In genomic region chr20:49699200-49699992, GRCh38 we compare ENCODE assay signal across 8 cellular contexts. TPM values are rescaled to one million over a fixed set of nuclear protein-coding genes. Genes with fewer than 3 reads are reported as not detected.
A peak's percentile ranks its signal among the peaks of the same experiment; 100 is the strongest.
DNase-seq lines count a peak whose midpoint lies in the region; ATAC-seq, FAIRE-seq and TF ChIP-seq lines count a peak whose summit lies in the region.

No MANE protein-coding gene starts in this region.

- H3K4me3 Mint-ChIP-seq in Caco-2 (ENCODE audit: unreplicated experiment), result no peak overlapping the region
- H3K4me3 Mint-ChIP-seq in stimulated activated effector memory CD8-positive, alpha-beta T cell treated with anti-CD3 and anti-CD28 coated beads, Interleukin-12 subunit alpha, Interleukin-12 subunit beta, amount 100 ng/mL, for 72 hours, result peak overlapping the region; percentile 68

- POLR2A ChIA-PET in Caco-2 (lab: Charles Lee) (interaction anchor here (0.8 kb wide), 1 partner anchor 24 kb away, joined by 3 read pairs; no protein-coding TSS in a partner anchor), K562 (lab: Yijun Ruan, JAX) (interaction anchor here (1.0 kb wide), 1 partner anchor 69 kb away, joined by 3 read pairs; no protein-coding TSS in a partner anchor)

- peaks cover 99% of the 10 kb centered on the region for H3K79me2 ChIP-seq in K562 (ENCODE audit: control insufficient read depth, insufficient read depth, low read length)

- in situ Hi-C loops in K562 (cut with MboI), result no loop called here

- H3K4me1 Mint-ChIP-seq in Caco-2 (ENCODE audit: low read depth, unreplicated experiment), result peaks cover 43% of the 10 kb centered on the region
- peaks cover 65% of the 10 kb centered on the region for H3K4me1 Mint-ChIP-seq in stimulated activated effector memory CD8-positive, alpha-beta T cell treated with anti-CD3 and anti-CD28 coated beads, Interleukin-12 subunit alpha, Interleukin-12 subunit beta, amount 100 ng/mL, for 72 hours

- TF ChIP-seq POLR2A in K562 (conservative IDR thresholded peaks at IDR 0.05), result no peak

- peak; percentile 56 for ATAC-seq in K562
- peak; percentile 91 for ATAC-seq in stimulated activated effector memory CD8-positive, alpha-beta T cell treated with anti-CD3 and anti-CD28 coated beads, Interleukin-12 subunit alpha, Interleukin-12 subunit beta, amount 100 ng/mL, for 72 hours

- H3K36me3 Mint-ChIP-seq in Caco-2 (ENCODE audit: insufficient read depth, unreplicated experiment), result peaks cover 33% of the 10 kb centered on the region
- peaks cover 47% of the 10 kb centered on the region for H3K36me3 Mint-ChIP-seq in stimulated activated effector memory CD8-positive, alpha-beta T cell treated with anti-CD3 and anti-CD28 coated beads, Interleukin-12 subunit alpha, Interleukin-12 subunit beta, amount 100 ng/mL, for 72 hours

- TF ChIP-seq CTCF in Caco-2 (IDR thresholded peaks at IDR 0.05; ENCODE audit: insufficient read depth in 1 of 2, low read depth in 1 of 2, low read length in 1 of 2, severe bottlenecking in 1 of 2, unreplicated experiment in 1 of 2) (no peak), GM20000 (IDR thresholded peaks at IDR 0.05; ENCODE audit: extremely low read depth, missing control alignments) (no peak), K562 (IDR thresholded peaks at IDR 0.05 in 2 of 3, conservative IDR thresholded peaks at IDR 0.05 in 1 of 3; ENCODE audit: insufficient read depth in 2 of 3, low read depth in 1 of 3, low read length in 3 of 3) (no peak)

- peaks cover 29% of the 10 kb centered on the region for H3K4me1 ChIP-seq in Caco-2
- peaks cover 11 to 30% of the 10 kb centered on the region in 2 experiments for H3K4me1 ChIP-seq in K562 (replicated peaks in 1 of 2; ENCODE audit: control insufficient read depth in 2 of 2, insufficient read depth in 2 of 2, low read length in 2 of 2)

- H2AFZ ChIP-seq in K562 (ENCODE audit: low read depth, low read length), result no peak overlapping the region

- intact Hi-C loops in Caco-2 (cut with micrococcal nuclease; ENCODE audit: unreplicated experiment), result no loop called here
- intact Hi-C loops in K562 (cut with micrococcal nuclease), result no loop called here

- H3K9ac ChIP-seq in K562 (ENCODE audit: insufficient read depth in 1 of 2, low read depth in 2 of 2, low read length in 2 of 2), result no peak overlapping the region

- WGBS in K562 (ENCODE audit: insufficient coverage, low coverage, missing lambda C conversion rate), result 23% methylated on average over 5 of the region's 6 CpGs

- BruUV-seq in Caco-2 (replicated peaks; lab: Mats Ljungman, UMichigan) (TSS peak; percentile 4), K562 (replicated peaks; lab: Mats Ljungman, UMichigan) (no TSS peak)

- DNase-seq in Caco-2, result no peak
- peak; percentile 52 for DNase-seq in GM20000 (ENCODE audit: low spot score)
- peak; percentile 45 for DNase-seq in HS-27A (ENCODE audit: low read depth)
- peak in 2 of 4 experiments; percentile 39 to 49 for DNase-seq in K562 (ENCODE audit: extremely low read depth in 1 of 4, low spot score in 3 of 4)
- DNase-seq in stimulated activated effector memory CD8-positive, alpha-beta T cell treated with anti-CD3 and anti-CD28 coated beads, Interleukin-12 subunit alpha, Interleukin-12 subunit beta, amount 100 ng/mL, for 72 hours (ENCODE audit: low spot score in 2 of 2), result no peak
- no peak for DNase-seq in NCI-H524 (lab: John Stamatoyannopoulos, UW)
- DNase-seq in GM19240 (ENCODE audit: insufficient read length, low spot score), result no peak
- DNase-seq in HuH-7.5 (ENCODE audit: low spot score), result no peak

- H4K20me1 ChIP-seq in K562 (replicated peaks; ENCODE audit: control insufficient read depth, insufficient read depth, low read length), result peaks cover 4% of the 10 kb centered on the region; the same call in 1 of the 2 replicates

- H3K9me3 Mint-ChIP-seq in Caco-2 (ENCODE audit: unreplicated experiment), result no peaks in the 10 kb centered on the region
- no peaks in the 10 kb centered on the region for H3K9me3 Mint-ChIP-seq in stimulated activated effector memory CD8-positive, alpha-beta T cell treated with anti-CD3 and anti-CD28 coated beads, Interleukin-12 subunit alpha, Interleukin-12 subunit beta, amount 100 ng/mL, for 72 hours

- peak overlapping the region; percentile 6 for H3K27ac Mint-ChIP-seq in Caco-2 (ENCODE audit: unreplicated experiment)
- H3K27ac Mint-ChIP-seq in stimulated activated effector memory CD8-positive, alpha-beta T cell treated with anti-CD3 and anti-CD28 coated beads, Interleukin-12 subunit alpha, Interleukin-12 subunit beta, amount 100 ng/mL, for 72 hours, result peak overlapping the region; percentile 86

- TF ChIP-seq RAD21 in K562 (CRISPR knock-in tag; conservative IDR thresholded peaks at IDR 0.05 in 1 of 2, IDR thresholded peaks at IDR 0.05 in 1 of 2), result no peak

- TF ChIP-seq EP300 in K562 (IDR thresholded peaks at IDR 0.05; ENCODE audit: low read length), result no peak

- H3K4me2 ChIP-seq in K562 (ENCODE audit: insufficient read depth, low read length), result peak overlapping the region; percentile 26; the same call in 1 of the 2 replicates

- FAIRE-seq in K562 (lab: Jason Lieb, UNC), result no peak

- H3K9me3 ChIP-seq in Caco-2 (no peaks in the 10 kb centered on the region), K562 (replicated peaks; ENCODE audit: control insufficient read depth, insufficient read depth, low read depth, low read length) (no peaks in the 10 kb centered on the region)

- no peaks in the 10 kb centered on the region for H3K9me1 ChIP-seq in K562 (ENCODE audit: control insufficient read depth, insufficient read depth, low read length)

- peak overlapping the region; percentile 26; the same call in 2 of the 3 replicates for H3K27ac ChIP-seq in K562 (ENCODE audit: extremely low read depth, low read depth, low read length)

- H3K27me3 ChIP-seq in Caco-2 (replicated peaks; ENCODE audit: control insufficient read depth, insufficient read depth, low read length), result no peaks in the 10 kb centered on the region
- no peaks in the 10 kb centered on the region for H3K27me3 ChIP-seq in K562 (ENCODE audit: control insufficient read depth in 2 of 2, insufficient read depth in 2 of 2, low read length in 2 of 2)

- CTCF ChIA-PET in Caco-2 (lab: Charles Lee), result interaction anchor here (2.1 kb wide), 1 partner anchor 91 kb away, joined by 4 read pairs; no protein-coding TSS in a partner anchor
- CTCF ChIA-PET in K562 (lab: Yijun Ruan, JAX; ENCODE audit: low intra/inter-chr PET ratio), result no interaction called here

- H3K27me3 Mint-ChIP-seq in Caco-2 (ENCODE audit: insufficient read depth, unreplicated experiment), result no peaks in the 10 kb centered on the region

- H3K4me3 ChIP-seq in Caco-2 (ENCODE audit: low read depth, low read length) (no peak overlapping the region), K562 (no peak overlapping the region)

- H3K36me3 ChIP-seq in Caco-2 (ENCODE audit: control insufficient read depth, insufficient read depth, low read length) (no peaks in the 10 kb centered on the region), K562 (ENCODE audit: control insufficient read depth, insufficient read depth, low read length) (peaks cover 2% of the 10 kb centered on the region; the same call in 2 of the 3 replicates)

TF ChIP-seq in K562, 482 proteins besides CTCF, POLR2A, EP300 and RAD21 (continues in another document):
- TF ChIP-seq HNRNPLL (IDR thresholded peaks at IDR 0.05; ENCODE audit: low read depth, low read length, poor library complexity, severe bottlenecking) (no peak), HDAC2 (IDR thresholded peaks at IDR 0.05) (0 out of 2 replicates have a peak, but pooled peaks have one; percentile 14), ZNF644 (tag; IDR thresholded peaks at IDR 0.05; ENCODE audit: low read depth) (no peak), ZNF384 (IDR thresholded peaks at IDR 0.05; ENCODE audit: low read depth, low read length) (peak; percentile 85), ZC3H11A (IDR thresholded peaks at IDR 0.05; ENCODE audit: low read depth, low read length) (no peak), SUPT5H (IDR thresholded peaks at IDR 0.05) (no peak), MEIS2 (IDR thresholded peaks at IDR 0.05; ENCODE audit: partially characterized antibody) (peak; percentile 93), HOXB6 (CRISPR knock-in tag; IDR thresholded peaks at IDR 0.05; ENCODE audit: borderline replicate concordance) (no peak), HCFC1 (IDR thresholded peaks at IDR 0.05; ENCODE audit: low read depth, low read length) (no peak), GATAD2A (IDR thresholded peaks at IDR 0.05) (no peak), BRD9 (IDR thresholded peaks at IDR 0.05; ENCODE audit: low read depth, partially characterized antibody) (no peak)
- TF ChIP-seq, protein P1, sequence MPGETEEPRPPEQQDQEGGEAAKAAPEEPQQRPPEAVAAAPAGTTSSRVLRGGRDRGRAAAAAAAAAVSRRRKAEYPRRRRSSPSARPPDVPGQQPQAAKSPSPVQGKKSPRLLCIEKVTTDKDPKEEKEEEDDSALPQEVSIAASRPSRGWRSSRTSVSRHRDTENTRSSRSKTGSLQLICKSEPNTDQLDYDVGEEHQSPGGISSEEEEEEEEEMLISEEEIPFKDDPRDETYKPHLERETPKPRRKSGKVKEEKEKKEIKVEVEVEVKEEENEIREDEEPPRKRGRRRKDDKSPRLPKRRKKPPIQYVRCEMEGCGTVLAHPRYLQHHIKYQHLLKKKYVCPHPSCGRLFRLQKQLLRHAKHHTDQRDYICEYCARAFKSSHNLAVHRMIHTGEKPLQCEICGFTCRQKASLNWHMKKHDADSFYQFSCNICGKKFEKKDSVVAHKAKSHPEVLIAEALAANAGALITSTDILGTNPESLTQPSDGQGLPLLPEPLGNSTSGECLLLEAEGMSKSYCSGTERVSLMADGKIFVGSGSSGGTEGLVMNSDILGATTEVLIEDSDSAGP (CRISPR knock-in tag; IDR thresholded peaks at IDR 0.05), result no peak

RNA-seq across cellular contexts. Expression of gene B4GALT5, which starts 14.3 kb away (rescaled TPM):
- total RNA-seq in Caco-2 (2022) (65.0 and 67.1 TPM in 2 replicates), K562 (2014; rRNA removed) (8.5 and 9.6 TPM in 2 replicates), K562 (2014; rRNA removed; fragmentation: Illumina TruSeq; extraction: Trizol) (23.4 and 24.2 TPM in 2 replicates), K562 (2015; rRNA removed; fragmentation: Illumina TruSeq; extraction: Trizol) (24.1 and 25.4 TPM in 2 replicates), K562 (2021) (23.7 and 25.7 TPM in 2 replicates)
- 25.2 and 26.6 TPM in 2 replicates for total RNA-seq in K562 (2011; cell fraction: chromatin; rRNA removed; ENCODE audit: low replicate concordance)
- 24.6 and 27.5 TPM in 2 replicates for total RNA-seq in K562 (2011; cell fraction: nucleolus; rRNA removed)
- total RNA-seq in K562 (2011; cell fraction: nucleoplasm; rRNA removed), result 39.2 and 61.3 TPM in 2 replicates
- polyA plus RNA-seq in K562 (2011; rRNA removed) (22.2 and 32.4 TPM in 2 replicates), K562 (2014; fragmentation: Illumina TruSeq; extraction: Trizol) (30.9 and 32.6 TPM in 2 replicates), K562 (2014; fragmentation: Nextera tagmentation; extraction: Ambion mirVana) (10 to 100 TPM; 12.2 to 17.5 TPM), K562 (2014; rRNA removed) (16.4 and 20.0 TPM in 2 replicates)
- polyA plus RNA-seq in K562 (2011; cell fraction: cytosol; rRNA removed), result 23.3 and 23.6 TPM in 2 replicates
- 12.0 and 14.7 TPM in 2 replicates for polyA plus RNA-seq in K562 (2011; cell fraction: nucleus; rRNA removed)
- 10.9 and 18.2 TPM in 2 replicates for polyA plus RNA-seq in K562 (2012)
- 31.7 and 44.1 TPM in 2 replicates for polyA minus RNA-seq in K562 (2011; rRNA and poly(A)+ RNA removed)
- polyA minus RNA-seq in K562 (2011; cell fraction: cytosol; rRNA and poly(A)+ RNA removed), result 17.4 and 24.1 TPM in 2 replicates
- 5.0 and 6.2 TPM in 2 replicates for polyA minus RNA-seq in K562 (2011; cell fraction: nucleus; rRNA and poly(A)+ RNA removed)

Comparison
In these comparisons a context has a peak if more than half of its experiments do, and no peak if none do; other contexts are left out.
1. DNase-seq: peak in GM20000 (single experiment) and HS-27A (single experiment); none in Caco-2 (0 of 2), stimulated activated effector memory CD8-positive, alpha-beta T cell treated with anti-CD3 and anti-CD28 coated beads, Interleukin-12 subunit alpha, Interleukin-12 subunit beta, amount 100 ng/mL, for 72 hours (0 of 2), NCI-H524 (0 of 2), GM19240 (single experiment) and HuH-7.5 (single experiment).